ENCODE assay signal across 1 cellular context in the genomic region with DNA sequence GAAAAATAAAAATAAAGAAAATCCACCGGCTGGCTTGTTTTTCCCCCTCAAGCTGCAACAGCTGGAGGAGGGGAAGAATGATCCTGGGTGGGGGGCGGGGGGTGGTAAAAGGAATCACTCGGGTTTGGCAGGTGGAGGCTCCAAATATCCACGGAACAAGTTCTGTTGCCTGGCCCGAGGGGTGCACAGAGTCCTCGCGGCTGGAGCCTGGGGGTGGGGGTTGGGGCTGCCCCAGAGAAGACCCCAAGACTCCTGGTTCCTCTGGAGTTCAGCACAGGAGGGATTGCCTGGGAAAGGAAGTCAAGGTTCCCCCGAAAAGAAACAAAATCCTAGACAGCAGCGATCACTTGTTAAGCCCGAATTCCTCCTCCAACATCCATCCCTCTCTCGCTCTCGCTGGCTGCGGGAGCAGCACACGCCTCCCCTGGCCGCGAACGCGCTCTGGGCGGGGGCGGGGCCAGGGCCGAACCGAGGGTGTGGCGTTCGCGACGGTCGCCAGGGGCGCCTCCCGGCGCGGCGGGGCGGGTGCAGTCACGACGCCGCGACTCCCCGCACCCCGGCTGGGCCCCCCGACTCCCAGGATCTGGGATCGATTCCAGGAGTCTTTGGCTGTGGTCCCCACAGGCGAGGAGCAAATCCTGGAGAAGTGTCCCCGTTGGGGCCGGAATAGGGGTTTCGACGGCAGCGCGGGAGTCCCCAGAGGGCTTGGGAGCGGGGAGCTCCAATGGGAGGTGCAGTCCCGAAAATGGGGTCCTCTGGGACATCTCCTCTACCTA.
TF ChIP-seq lines count a peak whose summit lies in the region.

A gene (minus strand): TSS at position 443 of the 776 bp plus-strand sequence. CDS start 4,352 bp downstream, outside the sequence.

TF ChIP-seq in GM23338, 12 proteins besides CTCF, POLR2A, EP300 and RAD21 (continued from another document):
- TF ChIP-seq, protein P1, sequence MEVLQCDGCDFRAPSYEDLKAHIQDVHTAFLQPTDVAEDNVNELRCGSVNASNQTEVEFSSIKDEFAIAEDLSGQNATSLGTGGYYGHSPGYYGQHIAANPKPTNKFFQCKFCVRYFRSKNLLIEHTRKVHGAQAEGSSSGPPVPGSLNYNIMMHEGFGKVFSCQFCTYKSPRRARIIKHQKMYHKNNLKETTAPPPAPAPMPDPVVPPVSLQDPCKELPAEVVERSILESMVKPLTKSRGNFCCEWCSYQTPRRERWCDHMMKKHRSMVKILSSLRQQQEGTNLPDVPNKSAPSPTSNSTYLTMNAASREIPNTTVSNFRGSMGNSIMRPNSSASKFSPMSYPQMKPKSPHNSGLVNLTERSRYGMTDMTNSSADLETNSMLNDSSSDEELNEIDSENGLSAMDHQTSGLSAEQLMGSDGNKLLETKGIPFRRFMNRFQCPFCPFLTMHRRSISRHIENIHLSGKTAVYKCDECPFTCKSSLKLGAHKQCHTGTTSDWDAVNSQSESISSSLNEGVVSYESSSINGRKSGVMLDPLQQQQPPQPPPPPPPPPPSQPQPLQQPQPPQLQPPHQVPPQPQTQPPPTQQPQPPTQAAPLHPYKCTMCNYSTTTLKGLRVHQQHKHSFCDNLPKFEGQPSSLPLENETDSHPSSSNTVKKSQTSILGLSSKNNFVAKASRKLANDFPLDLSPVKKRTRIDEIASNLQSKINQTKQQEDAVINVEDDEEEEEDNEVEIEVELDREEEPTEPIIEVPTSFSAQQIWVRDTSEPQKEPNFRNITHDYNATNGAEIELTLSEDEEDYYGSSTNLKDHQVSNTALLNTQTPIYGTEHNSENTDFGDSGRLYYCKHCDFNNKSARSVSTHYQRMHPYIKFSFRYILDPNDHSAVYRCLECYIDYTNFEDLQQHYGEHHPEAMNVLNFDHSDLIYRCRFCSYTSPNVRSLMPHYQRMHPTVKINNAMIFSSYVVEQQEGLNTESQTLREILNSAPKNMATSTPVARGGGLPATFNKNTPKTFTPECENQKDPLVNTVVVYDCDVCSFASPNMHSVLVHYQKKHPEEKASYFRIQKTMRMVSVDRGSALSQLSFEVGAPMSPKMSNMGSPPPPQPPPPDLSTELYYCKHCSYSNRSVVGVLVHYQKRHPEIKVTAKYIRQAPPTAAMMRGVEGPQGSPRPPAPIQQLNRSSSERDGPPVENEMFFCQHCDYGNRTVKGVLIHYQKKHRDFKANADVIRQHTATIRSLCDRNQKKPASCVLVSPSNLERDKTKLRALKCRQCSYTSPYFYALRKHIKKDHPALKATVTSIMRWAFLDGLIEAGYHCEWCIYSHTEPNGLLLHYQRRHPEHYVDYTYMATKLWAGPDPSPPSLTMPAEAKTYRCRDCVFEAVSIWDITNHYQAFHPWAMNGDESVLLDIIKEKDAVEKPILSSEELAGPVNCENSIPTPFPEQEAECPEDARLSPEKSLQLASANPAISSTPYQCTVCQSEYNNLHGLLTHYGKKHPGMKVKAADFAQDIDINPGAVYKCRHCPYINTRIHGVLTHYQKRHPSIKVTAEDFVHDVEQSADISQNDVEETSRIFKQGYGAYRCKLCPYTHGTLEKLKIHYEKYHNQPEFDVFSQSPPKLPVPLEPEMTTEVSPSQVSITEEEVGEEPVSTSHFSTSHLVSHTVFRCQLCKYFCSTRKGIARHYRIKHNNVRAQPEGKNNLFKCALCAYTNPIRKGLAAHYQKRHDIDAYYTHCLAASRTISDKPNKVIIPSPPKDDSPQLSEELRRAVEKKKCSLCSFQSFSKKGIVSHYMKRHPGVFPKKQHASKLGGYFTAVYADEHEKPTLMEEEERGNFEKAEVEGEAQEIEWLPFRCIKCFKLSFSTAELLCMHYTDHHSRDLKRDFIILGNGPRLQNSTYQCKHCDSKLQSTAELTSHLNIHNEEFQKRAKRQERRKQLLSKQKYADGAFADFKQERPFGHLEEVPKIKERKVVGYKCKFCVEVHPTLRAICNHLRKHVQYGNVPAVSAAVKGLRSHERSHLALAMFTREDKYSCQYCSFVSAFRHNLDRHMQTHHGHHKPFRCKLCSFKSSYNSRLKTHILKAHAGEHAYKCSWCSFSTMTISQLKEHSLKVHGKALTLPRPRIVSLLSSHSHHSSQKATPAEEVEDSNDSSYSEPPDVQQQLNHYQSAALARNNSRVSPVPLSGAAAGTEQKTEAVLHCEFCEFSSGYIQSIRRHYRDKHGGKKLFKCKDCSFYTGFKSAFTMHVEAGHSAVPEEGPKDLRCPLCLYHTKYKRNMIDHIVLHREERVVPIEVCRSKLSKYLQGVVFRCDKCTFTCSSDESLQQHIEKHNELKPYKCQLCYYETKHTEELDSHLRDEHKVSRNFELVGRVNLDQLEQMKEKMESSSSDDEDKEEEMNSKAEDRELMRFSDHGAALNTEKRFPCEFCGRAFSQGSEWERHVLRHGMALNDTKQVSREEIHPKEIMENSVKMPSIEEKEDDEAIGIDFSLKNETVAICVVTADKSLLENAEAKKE (CRISPR knock-in tag; IDR thresholded peaks at IDR 0.05) = no peak
- TF ChIP-seq JUNB (IDR thresholded peaks at IDR 0.05; ENCODE audit: unreplicated experiment) (no peak), NANOG (IDR thresholded peaks at IDR 0.05; ENCODE audit: borderline replicate concordance) (no peak)
- TF ChIP-seq, protein P2, sequence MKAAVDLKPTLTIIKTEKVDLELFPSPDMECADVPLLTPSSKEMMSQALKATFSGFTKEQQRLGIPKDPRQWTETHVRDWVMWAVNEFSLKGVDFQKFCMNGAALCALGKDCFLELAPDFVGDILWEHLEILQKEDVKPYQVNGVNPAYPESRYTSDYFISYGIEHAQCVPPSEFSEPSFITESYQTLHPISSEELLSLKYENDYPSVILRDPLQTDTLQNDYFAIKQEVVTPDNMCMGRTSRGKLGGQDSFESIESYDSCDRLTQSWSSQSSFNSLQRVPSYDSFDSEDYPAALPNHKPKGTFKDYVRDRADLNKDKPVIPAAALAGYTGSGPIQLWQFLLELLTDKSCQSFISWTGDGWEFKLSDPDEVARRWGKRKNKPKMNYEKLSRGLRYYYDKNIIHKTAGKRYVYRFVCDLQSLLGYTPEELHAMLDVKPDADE (IDR thresholded peaks at IDR 0.05) = no peak
